24 cellular contexts compared by ENCODE assay signal in the genomic region with DNA sequence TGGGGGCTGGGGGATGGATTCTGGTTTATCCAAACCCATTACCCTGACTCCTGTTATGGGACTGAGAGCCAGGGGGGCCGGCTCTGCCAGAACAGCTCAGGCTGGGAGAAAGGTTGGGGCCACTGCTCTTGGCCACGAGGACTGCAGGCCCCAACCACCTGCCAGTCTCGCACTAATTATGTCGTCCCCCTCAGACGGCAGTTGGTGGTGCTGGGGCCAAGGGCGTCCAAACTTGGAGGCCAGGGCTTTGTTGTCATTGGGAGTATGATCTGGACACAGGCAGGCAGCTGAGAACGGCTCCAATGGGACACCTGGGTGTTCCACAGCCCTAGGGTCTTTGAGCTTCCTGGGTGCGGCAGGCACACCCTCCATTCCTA. TPM values are rescaled to one million over a fixed set of nuclear protein-coding genes. Genes with fewer than 3 reads are reported as not detected.
DNase-seq lines count a peak whose midpoint lies in the region; ATAC-seq, FAIRE-seq and TF ChIP-seq lines count a peak whose summit lies in the region.
"Had no signal": no experiment of that assay in that cellular context is flagged by ENCODE, and none has a peak within 500 bp of the region (broad histone marks: within the 10 kb centered on the region; RNA-seq: fewer than 3 reads in every experiment).

No MANE protein-coding gene starts in this region.

- POLR2A ChIA-PET in activated CD8-positive, alpha-beta T cell treated with anti-CD3 and anti-CD28 coated beads, Interleukin-2, amount 10 ng/mL, durations not matched to agents 7 days and 5 days (lab: Charles Lee): interaction anchor here (0.5 kb wide), 1 partner anchor 159 kb away, joined by 3 read pairs; no protein-coding TSS in a partner anchor
- POLR2A ChIA-PET in activated CD8-positive, alpha-beta T cell treated with anti-CD3 and anti-CD28 coated beads for 36 hours (lab: Charles Lee): no interaction called here

- H3K36me3 Mint-ChIP-seq in activated CD8-positive, alpha-beta T cell treated with anti-CD3 and anti-CD28 coated beads, Interleukin-2, amount 10 ng/mL, durations not matched to agents 7 days and 5 days (ENCODE audit: low read depth): no peaks in the 10 kb centered on the region
- no peaks in the 10 kb centered on the region for H3K36me3 Mint-ChIP-seq in activated CD8-positive, alpha-beta T cell treated with anti-CD3 and anti-CD28 coated beads for 36 hours (ENCODE audit: low read depth)
- H3K36me3 Mint-ChIP-seq: CD8-positive, alpha-beta memory T cell had no signal

- H3K4me1 Mint-ChIP-seq in activated CD8-positive, alpha-beta T cell treated with anti-CD3 and anti-CD28 coated beads, Interleukin-2, amount 10 ng/mL, durations not matched to agents 7 days and 5 days (ENCODE audit: low read depth): peaks cover 3% of the 10 kb centered on the region
- H3K4me1 Mint-ChIP-seq in activated CD8-positive, alpha-beta T cell treated with anti-CD3 and anti-CD28 coated beads for 36 hours (ENCODE audit: low read depth): peaks cover 3% of the 10 kb centered on the region
- H3K4me1 Mint-ChIP-seq: CD8-positive, alpha-beta memory T cell had no signal

- H3K27me3 Mint-ChIP-seq in activated CD8-positive, alpha-beta T cell treated with anti-CD3 and anti-CD28 coated beads, Interleukin-2, amount 10 ng/mL, durations not matched to agents 7 days and 5 days (ENCODE audit: low read depth): peaks cover 8% of the 10 kb centered on the region
- no peaks in the 10 kb centered on the region for H3K27me3 Mint-ChIP-seq in activated CD8-positive, alpha-beta T cell treated with anti-CD3 and anti-CD28 coated beads for 36 hours

- H3K4me1 ChIP-seq in right atrium auricular region (peaks cover 0 to 25% of the 10 kb centered on the region in 2 donors), kidney (ENCODE audit: control insufficient read depth in 1 of 2, insufficient read depth in 1 of 2, low read depth in 1 of 2, low read length in 2 of 2) (no peaks in the 10 kb centered on the region)

- no peak overlapping the region for H3K9ac ChIP-seq in kidney (ENCODE audit: low read length in 2 of 2)
- H3K9ac ChIP-seq: KMS-11 had no signal

- H3K36me3 ChIP-seq in right atrium auricular region: no peaks in the 10 kb centered on the region
- H3K36me3 ChIP-seq in kidney (ENCODE audit: control insufficient read depth in 1 of 2, insufficient read depth in 2 of 2, low read length in 2 of 2): no peaks in the 10 kb centered on the region

- H3K4me3 ChIP-seq in right atrium auricular region (no peak overlapping the region), kidney (ENCODE audit: low read length in 2 of 2) (no peak overlapping the region)
- H3K4me3 ChIP-seq: GM23338 had no signal

- H3K9me3 ChIP-seq in right atrium auricular region (peaks cover 0 to 7% of the 10 kb centered on the region in 2 donors), kidney (ENCODE audit: control insufficient read depth in 1 of 2, low read length in 2 of 2) (peaks cover 0 to 8% of the 10 kb centered on the region in 2 donors)

- H3K27ac ChIP-seq in right atrium auricular region (peak overlapping the region; percentile 64 to 74), kidney (ENCODE audit: low read depth in 2 of 2, low read length in 2 of 2) (no peak overlapping the region)
- H3K27ac ChIP-seq: C4-2B, KMS-11, RWPE1 had no signal

- no peaks in the 10 kb centered on the region for H3K27me3 ChIP-seq in right atrium auricular region

- TF ChIP-seq CTCF in activated CD8-positive, alpha-beta T cell treated with anti-CD3 and anti-CD28 coated beads for 36 hours (IDR thresholded peaks at IDR 0.05): no peak
- TF ChIP-seq CTCF in right atrium auricular region (IDR thresholded peaks at IDR 0.05) (no peak), kidney (IDR thresholded peaks at IDR 0.05; ENCODE audit: borderline replicate concordance, extremely low read depth, insufficient read depth) (no peak)

- no peak for ATAC-seq in activated CD8-positive, alpha-beta T cell treated with anti-CD3 and anti-CD28 coated beads, Interleukin-2, amount 10 ng/mL, durations not matched to agents 7 days and 5 days
- no peak for ATAC-seq in activated CD8-positive, alpha-beta T cell treated with anti-CD3 and anti-CD28 coated beads for 36 hours
- ATAC-seq in left cardiac atrium: no peak
- ATAC-seq in HG03571 (IDR thresholded peaks at IDR 0.05; ENCODE audit: unreplicated experiment): no peak

- intact Hi-C loops in activated CD8-positive, alpha-beta T cell treated with anti-CD3 and anti-CD28 coated beads for 36 hours (cut with micrococcal nuclease): no loop called here
- intact Hi-C loops in left cardiac atrium (cut with DNase I) (no loop called here), kidney (cut with DNase I) (no loop called here)

- H3K27ac Mint-ChIP-seq in activated CD8-positive, alpha-beta T cell treated with anti-CD3 and anti-CD28 coated beads, Interleukin-2, amount 10 ng/mL, durations not matched to agents 7 days and 5 days: no peak overlapping the region
- no peak overlapping the region for H3K27ac Mint-ChIP-seq in activated CD8-positive, alpha-beta T cell treated with anti-CD3 and anti-CD28 coated beads for 36 hours
- H3K27ac Mint-ChIP-seq: CD8-positive, alpha-beta memory T cell; GM23338 had no signal

- DNase-seq in activated CD8-positive, alpha-beta T cell treated with anti-CD3 and anti-CD28 coated beads, Interleukin-2, amount 10 ng/mL, durations not matched to agents 7 days and 5 days: peak; percentile 12
- DNase-seq in activated CD8-positive, alpha-beta T cell treated with anti-CD3 and anti-CD28 coated beads for 36 hours: no peak
- DNase-seq in right atrium auricular region (ENCODE audit: low spot score) (no peak), left cardiac atrium (no peak), myocyte (ENCODE audit: low read depth) (peak; percentile 13), kidney (no peak)
- DNase-seq in central memory CD4-positive, alpha-beta T cell: no peak
- DNase-seq: 8988T; CD8-positive, alpha-beta memory T cell; EL; GF-D8; HCEC 1CT; IMR-90; NCI-H1436 treated with DMSO at 0.1 percent for 48 hours; NCI-H1930; NCI-H2227 treated with DMSO at 0.1 percent for 48 hours; NCI-H510A treated with DMSO at 0.1 percent for 48 hours; NCI-H774; NK-92 treated with Interleukin-12 subunit alpha and Interleukin-12 subunit beta, amount 100 ng/mL, for 24 hours had no signal

- CTCF ChIA-PET in activated CD8-positive, alpha-beta T cell treated with anti-CD3 and anti-CD28 coated beads, Interleukin-2, amount 10 ng/mL, durations not matched to agents 7 days and 5 days (lab: Charles Lee): no interaction called here
- CTCF ChIA-PET in activated CD8-positive, alpha-beta T cell treated with anti-CD3 and anti-CD28 coated beads for 36 hours (lab: Charles Lee): no interaction called here

- FAIRE-seq in kidney (lab: Jason Lieb, UNC): no peak

- no peaks in the 10 kb centered on the region for H3K9me3 Mint-ChIP-seq in activated CD8-positive, alpha-beta T cell treated with anti-CD3 and anti-CD28 coated beads, Interleukin-2, amount 10 ng/mL, durations not matched to agents 7 days and 5 days (ENCODE audit: insufficient read depth)
- H3K9me3 Mint-ChIP-seq in activated CD8-positive, alpha-beta T cell treated with anti-CD3 and anti-CD28 coated beads for 36 hours: no peaks in the 10 kb centered on the region

- no peak overlapping the region for H3K4me3 Mint-ChIP-seq in activated CD8-positive, alpha-beta T cell treated with anti-CD3 and anti-CD28 coated beads, Interleukin-2, amount 10 ng/mL, durations not matched to agents 7 days and 5 days
- no peak overlapping the region for H3K4me3 Mint-ChIP-seq in activated CD8-positive, alpha-beta T cell treated with anti-CD3 and anti-CD28 coated beads for 36 hours
- H3K4me3 Mint-ChIP-seq: CD8-positive, alpha-beta memory T cell; GM23338 had no signal

RNA-seq across cellular contexts. Expression of a gene that starts 34.7 kb away (rescaled TPM):
- not detected for total RNA-seq in activated CD8-positive, alpha-beta T cell treated with anti-CD3 and anti-CD28 coated beads, Interleukin-2, amount 10 ng/mL, durations not matched to agents 7 days and 5 days
- total RNA-seq in activated CD8-positive, alpha-beta T cell treated with anti-CD3 and anti-CD28 coated beads for 36 hours: not detected
- not detected for total RNA-seq in right atrium auricular region
- not detected for total RNA-seq in left cardiac atrium
- total RNA-seq in myocyte: not detected in 2 replicates
- 0.03 TPM for polyA plus RNA-seq in myocyte (2012)
- total RNA-seq in kidney: not detected
- not detected for polyA plus RNA-seq in kidney (ENCODE audit: insufficient read depth, low read depth, low replicate concordance)
- total RNA-seq: CD8-positive, alpha-beta memory T cell; GM23338; IMR-90 had no signal
- polyA plus RNA-seq: CD8-positive, alpha-beta memory T cell; GM23338; IMR-90 had no signal

Comparison
In these comparisons a context has a peak if more than half of its experiments do, and no peak if none do; other contexts are left out.
1. DNase-seq: peak in activated CD8-positive, alpha-beta T cell treated with anti-CD3 and anti-CD28 coated beads, Interleukin-2, amount 10 ng/mL, durations not matched to agents 7 days and 5 days (single experiment) and myocyte (single experiment); none in activated CD8-positive, alpha-beta T cell treated with anti-CD3 and anti-CD28 coated beads for 36 hours (single experiment), right atrium auricular region (single experiment), left cardiac atrium (single experiment), central memory CD4-positive, alpha-beta T cell (single experiment) and kidney (single experiment).
2. H3K27ac ChIP-seq: peak in right atrium auricular region (2 of 2); none in kidney (0 of 2).